In the genomic region with DNA sequence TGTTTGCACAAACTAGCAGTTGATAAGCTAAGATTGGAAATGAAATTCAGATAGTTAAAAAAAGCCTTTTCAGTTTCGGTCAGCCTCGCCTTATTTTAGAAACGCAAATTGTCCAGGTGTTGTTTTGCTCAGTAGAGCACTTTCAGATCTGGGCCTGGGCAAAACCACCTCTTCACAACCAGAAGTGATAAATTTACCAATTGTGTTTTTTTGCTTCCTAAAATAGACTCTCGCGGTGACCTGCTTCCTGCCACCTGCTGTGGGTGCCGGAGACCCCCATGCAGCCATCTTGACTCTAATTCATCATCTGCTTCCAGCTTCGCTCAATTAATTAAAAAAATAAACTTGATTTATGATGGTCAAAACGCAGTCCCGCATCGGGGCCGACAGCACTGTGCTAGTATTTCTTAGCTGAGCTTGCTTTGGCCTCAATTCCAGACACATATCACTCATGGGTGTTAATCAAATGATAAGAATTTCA, we compare ENCODE assay signal across 9 cellular contexts.
DNase-seq lines count a peak whose midpoint lies in the region; ATAC-seq and FAIRE-seq lines count a peak whose summit lies in the region.
"Had no signal": no experiment of that assay in that cellular context is flagged by ENCODE, and none has a peak within 500 bp of the region (broad histone marks: within the 10 kb centered on the region; RNA-seq: fewer than 3 reads in every experiment).

No MANE protein-coding gene starts in this region.

- no peaks in the 10 kb centered on the region for H3K4me1 ChIP-seq in small intestine (ENCODE audit: control insufficient read depth in 2 of 2, insufficient read depth in 1 of 2, low read depth in 1 of 2, low read length in 1 of 2)

- peak; percentile 45 for ATAC-seq in HG03097 (IDR thresholded peaks at IDR 0.05; ENCODE audit: low FRiP score, unreplicated experiment)

- H3K4me3 ChIP-seq in small intestine (ENCODE audit: low read depth in 1 of 2, low read length in 2 of 2), result no peak overlapping the region

- H3K9me3 ChIP-seq in small intestine (ENCODE audit: control insufficient read depth, low read depth), result no peaks in the 10 kb centered on the region

- 51 to 68% (median 60%) methylated on average over 11 of the region's 11 CpGs for WGBS in small intestine, 3 donors

- no peaks in the 10 kb centered on the region for H3K27me3 ChIP-seq in small intestine (ENCODE audit: control insufficient read depth in 2 of 2, insufficient read depth in 2 of 2, low read length in 2 of 2)

- no peaks in the 10 kb centered on the region for H3K36me3 ChIP-seq in small intestine (ENCODE audit: control insufficient read depth in 2 of 2, insufficient read depth in 2 of 2, low read length in 2 of 2)

- FAIRE-seq in small intestine (lab: Jason Lieb, UNC), result no peak

- in situ Hi-C loops in ACHN (cut with HindIII; ENCODE audit: low pct_ligation_motif_present, low pct_unique_long_range_greater_than_20kb, low sequenced_read_pairs), result no loop called here

- H3K27ac ChIP-seq in small intestine (ENCODE audit: low read depth in 1 of 2, low read length in 1 of 2), result peak overlapping the region in 1 of 2 donors; percentile 46
- H3K27ac ChIP-seq: epithelial cell of prostate had no signal

- DNase-seq in stimulated activated CD4-positive, alpha-beta T cell treated with anti-CD3 and anti-CD28 coated beads, Interleukin-2, amount 100 ng/mL, for 24 hours, result peak; percentile 22 to 30
- DNase-seq in stimulated activated CD4-positive, alpha-beta T cell treated with anti-CD3 and anti-CD28 coated beads, Interleukin-2, amount 100 ng/mL, for 48 hours, result no peak
- peak; percentile 31 for DNase-seq in activated T-cell treated with anti-CD3 and anti-CD28 coated beads for 48 hours (ENCODE audit: low read depth)
- DNase-seq in small intestine, result no peak
- DNase-seq in NCI-H748 treated with DMSO at 0.1 percent for 48 hours (lab: John Stamatoyannopoulos, UW), result no peak
- DNase-seq in ACHN, result no peak
- DNase-seq in NCI-H2029 treated with DMSO at 0.1 percent for 48 hours (lab: John Stamatoyannopoulos, UW), result no peak

Comparison
In these comparisons a context has a peak if more than half of its experiments do, and no peak if none do; other contexts are left out.
1. DNase-seq: peak in stimulated activated CD4-positive, alpha-beta T cell treated with anti-CD3 and anti-CD28 coated beads, Interleukin-2, amount 100 ng/mL, for 24 hours (2 of 2) and activated T-cell treated with anti-CD3 and anti-CD28 coated beads for 48 hours (single experiment); none in stimulated activated CD4-positive, alpha-beta T cell treated with anti-CD3 and anti-CD28 coated beads, Interleukin-2, amount 100 ng/mL, for 48 hours (0 of 2), small intestine (single experiment), NCI-H748 treated with DMSO at 0.1 percent for 48 hours (single experiment), ACHN (single experiment) and NCI-H2029 treated with DMSO at 0.1 percent for 48 hours (single experiment).